Comparison of ENCODE assay signal across 1 cellular context in the genomic region with DNA sequence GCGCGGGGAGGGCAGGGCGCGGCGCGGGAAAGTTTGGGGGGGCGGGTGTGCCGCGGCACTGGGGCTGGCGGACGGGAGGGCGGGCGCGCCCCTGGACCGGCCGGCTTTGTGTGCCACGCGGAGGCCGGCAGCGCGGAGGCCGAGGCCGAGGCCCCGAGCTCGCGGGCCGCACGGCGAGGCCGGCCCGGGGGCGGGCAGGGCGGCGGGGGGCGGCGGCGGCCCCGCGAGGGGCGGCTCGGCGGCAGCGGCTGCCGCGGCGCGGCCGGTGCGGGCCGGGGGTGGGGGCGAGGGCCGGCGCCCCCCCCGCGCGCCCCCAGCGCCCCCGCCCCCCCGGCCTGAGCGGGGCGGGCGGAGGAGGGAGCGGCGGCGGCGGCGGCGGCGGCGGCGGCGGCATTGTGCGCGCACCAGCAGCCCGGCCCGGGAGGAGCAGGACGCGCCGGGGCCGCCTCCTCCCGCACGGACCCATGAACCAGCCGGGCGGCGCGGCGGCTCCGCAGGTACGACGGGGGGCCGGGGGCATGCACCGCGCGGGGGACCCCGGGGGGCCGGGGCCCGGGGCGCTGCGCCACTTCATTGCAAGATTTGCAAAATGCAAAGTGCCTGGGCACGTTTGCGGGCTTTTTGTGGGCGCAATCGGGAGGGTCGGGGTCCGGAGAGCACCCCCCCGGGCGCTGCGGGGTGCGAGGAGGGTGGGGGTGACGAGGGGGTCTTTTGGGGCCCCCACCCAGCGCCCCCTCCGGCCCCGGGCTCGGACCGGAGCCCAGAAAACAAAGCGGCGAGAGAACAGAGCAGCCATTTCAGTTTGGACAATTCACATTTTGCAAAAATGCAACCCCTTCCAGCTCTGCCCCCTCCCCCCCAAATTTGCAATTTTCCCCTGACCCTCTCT.
TF ChIP-seq lines count a peak whose summit lies in the region.

Gene ZNF618, plus strand, starts transcription at position 393 of the 889 bp plus-strand sequence. Its CDS starts 72 bp downstream, at position 465.

TF ChIP-seq in K562, 482 proteins besides CTCF, POLR2A, EP300 and RAD21 (continues in another document):
- TF ChIP-seq ZNF511 (CRISPR knock-in tag; IDR thresholded peaks at IDR 0.05) (no peak), GTF2E2 (tag; IDR thresholded peaks at IDR 0.05) (no peak), MYBL2 (IDR thresholded peaks at IDR 0.05; ENCODE audit: low read depth) (no peak), MYBL2 (CRISPR knock-in tag; IDR thresholded peaks at IDR 0.05; ENCODE audit: borderline replicate concordance) (no peak), RFX5 (IDR thresholded peaks at IDR 0.05; ENCODE audit: low read depth, low read length) (no peak), HNRNPK (IDR thresholded peaks at IDR 0.05; ENCODE audit: low read depth, low read length, poor library complexity, severe bottlenecking) (no peak), RREB1 (CRISPR knock-in tag; IDR thresholded peaks at IDR 0.05) (no peak), PRPF4 (IDR thresholded peaks at IDR 0.05; ENCODE audit: insufficient read depth, low read depth, low read length, poor library complexity, severe bottlenecking) (no peak), HSF4 (CRISPR knock-in tag; IDR thresholded peaks at IDR 0.05; ENCODE audit: borderline replicate concordance) (no peak), ZNF133 (CRISPR knock-in tag; IDR thresholded peaks at IDR 0.05) (no peak), DIDO1 (tag; IDR thresholded peaks at IDR 0.05; ENCODE audit: low read depth) (no peak), BRD4 (IDR thresholded peaks at IDR 0.05) (no peak), SMAD2 (IDR thresholded peaks at IDR 0.05; ENCODE audit: low read depth, low read length) (no peak), AFF4 (CRISPR knock-in tag; IDR thresholded peaks at IDR 0.05) (no peak), THRAP3 (IDR thresholded peaks at IDR 0.05; ENCODE audit: borderline replicate concordance) (no peak), RBFOX2 (IDR thresholded peaks at IDR 0.05; ENCODE audit: low read depth, low read length) (peak; percentile 44), EWSR1 (IDR thresholded peaks at IDR 0.05; ENCODE audit: borderline replicate concordance, low read depth, partially characterized antibody) (no peak), E2F5 (CRISPR knock-in tag; IDR thresholded peaks at IDR 0.05) (no peak), EGR1 (conservative IDR thresholded peaks at IDR 0.05) (no peak), TBP (optimal IDR thresholded peaks at IDR 0.05; ENCODE audit: low read depth, low read length) (peak; percentile 10), ZBTB7A (IDR thresholded peaks at IDR 0.05; ENCODE audit: borderline replicate concordance, control insufficient read depth, low read depth, low read length) (peak; percentile 41; the same call in 1 of the 2 replicates), SMARCA4 (IDR thresholded peaks at IDR 0.05) (no peak), VEZF1 (CRISPR knock-in tag; IDR thresholded peaks at IDR 0.05) (peak; percentile 75), TAF7 (tag; IDR thresholded peaks at IDR 0.05) (no peak), MAFF (IDR thresholded peaks at IDR 0.05; ENCODE audit: low read length) (no peak), YY1 (IDR thresholded peaks at IDR 0.05; ENCODE audit: borderline replicate concordance in 1 of 3, control insufficient read depth in 1 of 3, extremely low read depth in 1 of 3, insufficient read depth in 3 of 3, insufficient read length in 1 of 3, insufficient replicate concordance in 2 of 3, low read depth in 1 of 3, low read length in 2 of 3) (peak in 1 of 3 experiments; percentile 68), ZNF586 (CRISPR knock-in tag; conservative IDR thresholded peaks at IDR 0.05) (no peak), SIRT6 (IDR thresholded peaks at IDR 0.05; ENCODE audit: low read depth, low read length) (no peak), TAF1 (IDR thresholded peaks at IDR 0.05; ENCODE audit: control insufficient read depth, extremely low read depth, insufficient read depth, low read length, severe bottlenecking) (peak; percentile 8), TOE1 (IDR thresholded peaks at IDR 0.05; ENCODE audit: borderline replicate concordance) (no peak), TOE1 (CRISPR knock-in tag; IDR thresholded peaks at IDR 0.05; ENCODE audit: borderline replicate concordance, low read depth) (no peak)
- TF ChIP-seq, protein P1, sequence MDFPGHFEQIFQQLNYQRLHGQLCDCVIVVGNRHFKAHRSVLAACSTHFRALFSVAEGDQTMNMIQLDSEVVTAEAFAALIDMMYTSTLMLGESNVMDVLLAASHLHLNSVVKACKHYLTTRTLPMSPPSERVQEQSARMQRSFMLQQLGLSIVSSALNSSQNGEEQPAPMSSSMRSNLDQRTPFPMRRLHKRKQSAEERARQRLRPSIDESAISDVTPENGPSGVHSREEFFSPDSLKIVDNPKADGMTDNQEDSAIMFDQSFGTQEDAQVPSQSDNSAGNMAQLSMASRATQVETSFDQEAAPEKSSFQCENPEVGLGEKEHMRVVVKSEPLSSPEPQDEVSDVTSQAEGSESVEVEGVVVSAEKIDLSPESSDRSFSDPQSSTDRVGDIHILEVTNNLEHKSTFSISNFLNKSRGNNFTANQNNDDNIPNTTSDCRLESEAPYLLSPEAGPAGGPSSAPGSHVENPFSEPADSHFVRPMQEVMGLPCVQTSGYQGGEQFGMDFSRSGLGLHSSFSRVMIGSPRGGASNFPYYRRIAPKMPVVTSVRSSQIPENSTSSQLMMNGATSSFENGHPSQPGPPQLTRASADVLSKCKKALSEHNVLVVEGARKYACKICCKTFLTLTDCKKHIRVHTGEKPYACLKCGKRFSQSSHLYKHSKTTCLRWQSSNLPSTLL (IDR thresholded peaks at IDR 0.05), result no peak
- TF ChIP-seq, protein P2, sequence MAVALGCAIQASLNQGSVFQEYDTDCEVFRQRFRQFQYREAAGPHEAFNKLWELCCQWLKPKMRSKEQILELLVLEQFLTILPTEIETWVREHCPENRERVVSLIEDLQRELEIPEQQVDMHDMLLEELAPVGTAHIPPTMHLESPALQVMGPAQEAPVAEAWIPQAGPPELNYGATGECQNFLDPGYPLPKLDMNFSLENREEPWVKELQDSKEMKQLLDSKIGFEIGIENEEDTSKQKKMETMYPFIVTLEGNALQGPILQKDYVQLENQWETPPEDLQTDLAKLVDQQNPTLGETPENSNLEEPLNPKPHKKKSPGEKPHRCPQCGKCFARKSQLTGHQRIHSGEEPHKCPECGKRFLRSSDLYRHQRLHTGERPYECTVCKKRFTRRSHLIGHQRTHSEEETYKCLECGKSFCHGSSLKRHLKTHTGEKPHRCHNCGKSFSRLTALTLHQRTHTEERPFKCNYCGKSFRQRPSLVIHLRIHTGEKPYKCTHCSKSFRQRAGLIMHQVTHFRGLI (CRISPR knock-in tag; IDR thresholded peaks at IDR 0.05), result no peak
- TF ChIP-seq, protein P3, sequence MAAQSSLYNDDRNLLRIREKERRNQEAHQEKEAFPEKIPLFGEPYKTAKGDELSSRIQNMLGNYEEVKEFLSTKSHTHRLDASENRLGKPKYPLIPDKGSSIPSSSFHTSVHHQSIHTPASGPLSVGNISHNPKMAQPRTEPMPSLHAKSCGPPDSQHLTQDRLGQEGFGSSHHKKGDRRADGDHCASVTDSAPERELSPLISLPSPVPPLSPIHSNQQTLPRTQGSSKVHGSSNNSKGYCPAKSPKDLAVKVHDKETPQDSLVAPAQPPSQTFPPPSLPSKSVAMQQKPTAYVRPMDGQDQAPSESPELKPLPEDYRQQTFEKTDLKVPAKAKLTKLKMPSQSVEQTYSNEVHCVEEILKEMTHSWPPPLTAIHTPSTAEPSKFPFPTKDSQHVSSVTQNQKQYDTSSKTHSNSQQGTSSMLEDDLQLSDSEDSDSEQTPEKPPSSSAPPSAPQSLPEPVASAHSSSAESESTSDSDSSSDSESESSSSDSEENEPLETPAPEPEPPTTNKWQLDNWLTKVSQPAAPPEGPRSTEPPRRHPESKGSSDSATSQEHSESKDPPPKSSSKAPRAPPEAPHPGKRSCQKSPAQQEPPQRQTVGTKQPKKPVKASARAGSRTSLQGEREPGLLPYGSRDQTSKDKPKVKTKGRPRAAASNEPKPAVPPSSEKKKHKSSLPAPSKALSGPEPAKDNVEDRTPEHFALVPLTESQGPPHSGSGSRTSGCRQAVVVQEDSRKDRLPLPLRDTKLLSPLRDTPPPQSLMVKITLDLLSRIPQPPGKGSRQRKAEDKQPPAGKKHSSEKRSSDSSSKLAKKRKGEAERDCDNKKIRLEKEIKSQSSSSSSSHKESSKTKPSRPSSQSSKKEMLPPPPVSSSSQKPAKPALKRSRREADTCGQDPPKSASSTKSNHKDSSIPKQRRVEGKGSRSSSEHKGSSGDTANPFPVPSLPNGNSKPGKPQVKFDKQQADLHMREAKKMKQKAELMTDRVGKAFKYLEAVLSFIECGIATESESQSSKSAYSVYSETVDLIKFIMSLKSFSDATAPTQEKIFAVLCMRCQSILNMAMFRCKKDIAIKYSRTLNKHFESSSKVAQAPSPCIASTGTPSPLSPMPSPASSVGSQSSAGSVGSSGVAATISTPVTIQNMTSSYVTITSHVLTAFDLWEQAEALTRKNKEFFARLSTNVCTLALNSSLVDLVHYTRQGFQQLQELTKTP (IDR thresholded peaks at IDR 0.05; ENCODE audit: low read depth in 1 of 2, partially characterized antibody in 2 of 2), result no peak
